8 cellular contexts compared by ENCODE assay signal in the genomic region with DNA sequence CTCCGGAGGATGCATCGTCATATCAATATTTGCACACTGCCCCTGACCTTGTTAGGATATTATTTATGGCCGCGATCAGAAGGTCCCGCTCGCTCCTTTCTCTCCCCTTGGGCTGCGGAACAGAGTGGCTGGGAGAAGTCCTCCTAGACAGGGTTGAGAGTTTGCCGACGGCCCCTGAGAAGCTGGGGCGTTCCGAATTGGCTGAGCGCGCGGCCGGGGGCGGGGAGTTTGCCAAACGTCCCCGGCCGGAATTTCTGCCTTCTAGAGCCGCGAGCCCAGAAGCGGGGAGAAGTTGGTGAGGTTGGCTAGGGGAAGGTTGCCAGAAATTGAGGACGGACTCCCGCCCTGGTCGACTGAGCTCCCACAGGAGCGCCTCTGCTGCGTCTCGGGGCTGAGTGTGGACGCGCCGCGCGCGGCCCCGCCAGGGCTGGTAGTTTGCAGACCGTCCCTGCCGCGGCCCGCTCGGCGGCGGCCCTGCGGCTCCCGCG.
A peak's percentile ranks its signal among the peaks of the same experiment; 100 is the strongest.
DNase-seq lines count a peak whose midpoint lies in the region; FAIRE-seq and TF ChIP-seq lines count a peak whose summit lies in the region.

No MANE protein-coding gene starts in this region.

- peak overlapping the region; percentile 86 for H3K9ac ChIP-seq in NT2/D1 (ENCODE audit: insufficient read length, low read depth)

- peaks cover 12% of the 10 kb centered on the region for H3K4me1 ChIP-seq in Caco-2
- H3K4me1 ChIP-seq in NT2/D1 (ENCODE audit: insufficient read depth, insufficient read length) = no peaks in the 10 kb centered on the region

- H3K27me3 Mint-ChIP-seq in Caco-2 (ENCODE audit: insufficient read depth, unreplicated experiment) (no peaks in the 10 kb centered on the region), mesothelial cell of epicardium (ENCODE audit: low read depth) (no peaks in the 10 kb centered on the region)

- H3K9me3 ChIP-seq in Caco-2 = no peaks in the 10 kb centered on the region
- H3K9me3 ChIP-seq in NT2/D1 (ENCODE audit: insufficient read depth, low read length) = no peaks in the 10 kb centered on the region

- H3K36me3 Mint-ChIP-seq in Caco-2 (ENCODE audit: insufficient read depth, unreplicated experiment) (peaks cover 10% of the 10 kb centered on the region), mesothelial cell of epicardium (no peaks in the 10 kb centered on the region)

- POLR2A ChIA-PET in Caco-2 (lab: Charles Lee) = no interaction called here

- DNase-seq in Caco-2 (peak; percentile 90 to 91), GM20000 (ENCODE audit: low spot score) (peak; percentile 92), HS-5 (ENCODE audit: low read depth) (peak; percentile 77), NT2/D1 (ENCODE audit: low read depth, low spot score) (peak; percentile 85), mesothelial cell of epicardium (ENCODE audit: low spot score in 2 of 2, unreplicated experiment in 2 of 2) (peak; percentile 47 to 82)
- DNase-seq in activated CD8-positive, alpha-beta memory T cell treated with anti-CD3 and anti-CD28 coated beads, Interleukin-2, amount 50 U/mL, for 24 hours (ENCODE audit: extremely low read depth) = peak; percentile 56
- DNase-seq in stimulated activated CD8-positive, alpha-beta memory T cell treated with anti-CD3 and anti-CD28 coated beads, Interleukin-15, amount 100 ng/mL, for 48 hours (ENCODE audit: low read depth in 2 of 2) = peak; percentile 74

- H3K36me3 ChIP-seq in Caco-2 (ENCODE audit: control insufficient read depth, insufficient read depth, low read length) (no peaks in the 10 kb centered on the region), NT2/D1 (ENCODE audit: insufficient read depth, insufficient read length, low read length) (no peaks in the 10 kb centered on the region)

- CTCF ChIA-PET in Caco-2 (lab: Charles Lee) = interaction anchor here (0.6 to 3.2 kb wide), 7 partner anchors 88 to 429 kb away, joined by 3 to 42 read pairs (median 8); no protein-coding TSS in a partner anchor

- no peaks in the 10 kb centered on the region for H3K9me3 Mint-ChIP-seq in Caco-2 (ENCODE audit: unreplicated experiment)
- no peaks in the 10 kb centered on the region for H3K9me3 Mint-ChIP-seq in mesothelial cell of epicardium

- H3K27me3 ChIP-seq in Caco-2 (replicated peaks; ENCODE audit: control insufficient read depth, insufficient read depth, low read length) (no peaks in the 10 kb centered on the region), NT2/D1 (ENCODE audit: insufficient read depth, insufficient read length) (peaks cover 13% of the 10 kb centered on the region)

- no peak for TF ChIP-seq CTCF in Caco-2 (IDR thresholded peaks at IDR 0.05; ENCODE audit: insufficient read depth in 1 of 2, low read depth in 1 of 2, low read length in 1 of 2, severe bottlenecking in 1 of 2, unreplicated experiment in 1 of 2)
- TF ChIP-seq CTCF in GM20000 (IDR thresholded peaks at IDR 0.05; ENCODE audit: extremely low read depth, missing control alignments) = no peak
- no peak for TF ChIP-seq CTCF in mesothelial cell of epicardium (IDR thresholded peaks at IDR 0.05; ENCODE audit: unreplicated experiment)

- H3K4me1 Mint-ChIP-seq in Caco-2 (ENCODE audit: low read depth, unreplicated experiment) (peaks cover 23% of the 10 kb centered on the region), mesothelial cell of epicardium (peaks cover 29% of the 10 kb centered on the region)

- H3K27ac Mint-ChIP-seq in Caco-2 (ENCODE audit: unreplicated experiment) (peak overlapping the region; percentile 60), mesothelial cell of epicardium (peak overlapping the region; percentile 97)

- intact Hi-C loops in Caco-2 (cut with micrococcal nuclease; ENCODE audit: unreplicated experiment) = loop anchor here (1.0 to 5.0 kb wide), 2 partner anchors 88 to 233 kb away; no protein-coding TSS in a partner anchor

- FAIRE-seq in endometrium (lab: Jason Lieb, UNC) = peak; percentile 43

- H3K4me3 ChIP-seq in Caco-2 (ENCODE audit: low read depth, low read length) (peak overlapping the region; percentile 88), NT2/D1 (ENCODE audit: insufficient read length, low read depth) (peak overlapping the region; percentile 82)

- peak overlapping the region; percentile 74 for H3K4me3 Mint-ChIP-seq in Caco-2 (ENCODE audit: unreplicated experiment)
- H3K4me3 Mint-ChIP-seq in mesothelial cell of epicardium = peak overlapping the region; percentile 97

- no TSS peak for BruUV-seq in Caco-2 (replicated peaks; lab: Mats Ljungman, UMichigan)

Comparison
In these comparisons a context has a peak if more than half of its experiments do, and no peak if none do; other contexts are left out.
1. Peak in every context shown above with its lines: DNase-seq and H3K4me3 ChIP-seq.